ENCODE assay signal across 8 cellular contexts in genomic region chr15:25508369-25509002, GRCh38.
DNase-seq lines count a peak whose midpoint lies in the region; ATAC-seq, FAIRE-seq and TF ChIP-seq lines count a peak whose summit lies in the region.

No MANE protein-coding gene starts in this region.

- TF ChIP-seq POLR2A in H1 (IDR thresholded peaks at IDR 0.05; ENCODE audit: control extremely low read depth in 1 of 2, low read depth in 2 of 2, low read length in 2 of 2), result no peak

- H4K20me1 ChIP-seq in H1 (replicated peaks in 1 of 2; ENCODE audit: control insufficient read depth in 1 of 2, insufficient read depth in 2 of 2, low read length in 2 of 2), result no peaks in the 10 kb centered on the region

- no peaks in the 10 kb centered on the region for H3K79me2 ChIP-seq in H1 (ENCODE audit: control insufficient read depth in 1 of 2, insufficient read depth in 2 of 2, low read length in 2 of 2)

- no peak overlapping the region for H2BK120ac ChIP-seq in H1 (replicated peaks; ENCODE audit: low read depth, low read length)

- H3K56ac ChIP-seq in H1 (replicated peaks; ENCODE audit: insufficient read length, low read depth, low read length), result no peak overlapping the region

- 63% methylated on average over 3 of the region's 3 CpGs; no CpG with 5 or more reads in 1 of the 2 experiments for WGBS in H1 (ENCODE audit: extremely low coverage in 1 of 2, insufficient coverage in 1 of 2, insufficient read length in 1 of 2, insufficient replicate concordance in 2 of 2, low coverage in 1 of 2, low lambda C conversion rate in 2 of 2, missing lambda C conversion rate in 1 of 2), 2 experiments

- TF ChIP-seq RAD21 in H1 (IDR thresholded peaks at IDR 0.05 in 1 of 2, conservative IDR thresholded peaks at IDR 0.05 in 1 of 2; ENCODE audit: low read depth in 2 of 2, low read length in 2 of 2), result peak; percentile 96 to 98

- peaks cover 2% of the 10 kb centered on the region for H3K36me3 Mint-ChIP-seq in neural crest cell (ENCODE audit: low read depth)

- H3K18ac ChIP-seq in H1 (ENCODE audit: extremely low read depth, low read length), result no peak overlapping the region

- no peak overlapping the region for H3K9ac ChIP-seq in H1 (replicated peaks in 1 of 4; ENCODE audit: extremely low read depth in 1 of 4, low read depth in 3 of 4, low read length in 3 of 4)

- H2BK15ac ChIP-seq in H1 (ENCODE audit: low read length), result no peak overlapping the region

- no peaks in the 10 kb centered on the region for H3K79me1 ChIP-seq in H1 (ENCODE audit: low read depth, low read length)

- H2BK5ac ChIP-seq in H1 (ENCODE audit: low read depth, low read length), result no peak overlapping the region

- H3K27me3 Mint-ChIP-seq in neural crest cell (ENCODE audit: low read depth), result no peaks in the 10 kb centered on the region

- H3K27ac Mint-ChIP-seq in neural crest cell (ENCODE audit: unreplicated experiment), result no peak overlapping the region

- no peak overlapping the region for H4K91ac ChIP-seq in H1 (replicated peaks; ENCODE audit: insufficient read length, low read length)

- no peak overlapping the region for H3K4me2 ChIP-seq in H1 (ENCODE audit: insufficient read depth in 1 of 2, low read depth in 2 of 2, low read length in 2 of 2)

- H2BK12ac ChIP-seq in H1 (ENCODE audit: low read depth, low read length), result no peak overlapping the region

- CTCF ChIA-PET in H1 (lab: Charles Lee; ENCODE audit: partially characterized antibody), result interaction anchor here (0.6 to 8.5 kb wide), 59 partner anchors 8 to 1733 kb away, joined by 3 to 119 read pairs (median 4); no protein-coding TSS in a partner anchor

- H3K36me3 ChIP-seq in H1 (ENCODE audit: control insufficient read depth in 2 of 4, insufficient read depth in 4 of 4, low read length in 3 of 4), result no peaks in the 10 kb centered on the region

- peaks cover 4% of the 10 kb centered on the region for H3K9me3 Mint-ChIP-seq in neural crest cell

- TF ChIP-seq CTCF in H1 (IDR thresholded peaks at IDR 0.05; ENCODE audit: control extremely low read depth in 1 of 3, insufficient read depth in 1 of 3, low read depth in 1 of 3, low read length in 3 of 3), result peak in 2 of 3 experiments; percentile 61 to 76; a peak in 3 of 4 replicates
- peak; percentile 88 for TF ChIP-seq CTCF in neural crest cell (conservative IDR thresholded peaks at IDR 0.05)

- no peak overlapping the region for H2BK20ac ChIP-seq in H1 (ENCODE audit: low read length)

- no peaks in the 10 kb centered on the region for H3K27me3 ChIP-seq in H1 (replicated peaks in 1 of 4; ENCODE audit: control insufficient read depth in 3 of 4, extremely low read depth in 1 of 4, insufficient read depth in 3 of 4, low read length in 3 of 4)

- H4K5ac ChIP-seq in H1 (ENCODE audit: insufficient read length, low read depth, low read length), result no peak overlapping the region

- no peak for TF ChIP-seq EP300 in H1 (IDR thresholded peaks at IDR 0.05; ENCODE audit: borderline replicate concordance in 1 of 2, low read depth in 2 of 2, low read length in 2 of 2)

- no peaks in the 10 kb centered on the region; a peak in 1 of 4 replicates for H3K9me3 ChIP-seq in H1 (ENCODE audit: insufficient read depth in 2 of 2, low read depth in 1 of 2, low read length in 1 of 2)

- H3K23ac ChIP-seq in H1 (ENCODE audit: insufficient read length), result no peak overlapping the region

- H3K14ac ChIP-seq in H1 (ENCODE audit: insufficient read length), result no peak overlapping the region

- POLR2A ChIA-PET in H1 (lab: Charles Lee; ENCODE audit: partially characterized antibody), result interaction anchor here (1.7 kb wide), 1 partner anchor 188 kb away, joined by 4 read pairs; no protein-coding TSS in a partner anchor

- no peak overlapping the region for H3K4me3 ChIP-seq in H1 (ENCODE audit: extremely low read depth in 1 of 4, insufficient read depth in 2 of 4, low read depth in 3 of 4, low read length in 4 of 4)

- no peak for ATAC-seq in HG03039 (IDR thresholded peaks at IDR 0.05; ENCODE audit: unreplicated experiment)
- ATAC-seq in GM18498 (IDR thresholded peaks at IDR 0.05; ENCODE audit: unreplicated experiment), result no peak

- no peak overlapping the region for H2AFZ ChIP-seq in H1 (ENCODE audit: low read length)

- H2AK5ac ChIP-seq in H1 (ENCODE audit: low read depth, low read length), result no peak overlapping the region

- peak; percentile 0 to 37 for DNase-seq in NCI-H526 (lab: John Stamatoyannopoulos, UW)
- no peak for DNase-seq in NCI-H526 treated with DMSO at 0.1 percent for 48 hours (lab: John Stamatoyannopoulos, UW)
- peak; percentile 23 for DNase-seq in NCI-H1092 treated with DMSO at 0.1 percent for 48 hours (lab: John Stamatoyannopoulos, UW)
- DNase-seq in H1 (ENCODE audit: low read depth in 1 of 2, low spot score in 2 of 2), result no peak
- no peak for DNase-seq in neural crest cell (ENCODE audit: low read depth, low spot score)
- no peak for DNase-seq in DMS153 treated with DMSO at 0.1 percent for 48 hours (lab: John Stamatoyannopoulos, UW; ENCODE audit: unreplicated experiment)

- H3K4me1 Mint-ChIP-seq in neural crest cell, result peaks cover 23% of the 10 kb centered on the region

- FAIRE-seq in H1 (lab: Jason Lieb, UNC), result peak; percentile 85

- H3K23me2 ChIP-seq in H1 (ENCODE audit: low read depth, low read length), result no peaks in the 10 kb centered on the region

- peaks cover 0 to 15% (median 11%) of the 10 kb centered on the region in 4 experiments for H3K4me1 ChIP-seq in H1 (replicated peaks in 1 of 4; ENCODE audit: control insufficient read depth in 3 of 4, insufficient read depth in 4 of 4, low read length in 3 of 4)

- H3K27ac ChIP-seq in H1 (ENCODE audit: low read depth, low read length), result no peak overlapping the region

- H3K4me3 Mint-ChIP-seq in neural crest cell, result no peak overlapping the region

- no peak overlapping the region for H3K4ac ChIP-seq in H1 (replicated peaks; ENCODE audit: insufficient read length, low read depth, low read length)

- no peak overlapping the region for H4K8ac ChIP-seq in H1 (ENCODE audit: extremely low read depth, insufficient read depth, low read length)

TF ChIP-seq in H1, 55 proteins besides CTCF, POLR2A, EP300 and RAD21 (continues in another document):
- no peak for TF ChIP-seq ASH2L (IDR thresholded peaks at IDR 0.05; ENCODE audit: low read length)
- no peak for TF ChIP-seq MAFK (IDR thresholded peaks at IDR 0.05; ENCODE audit: low read depth, low read length)
- TF ChIP-seq SRF (IDR thresholded peaks at IDR 0.05; ENCODE audit: low read depth, low read length), result no peak
- no peak for TF ChIP-seq YY1 (IDR thresholded peaks at IDR 0.05; ENCODE audit: low read depth, low read length)
- TF ChIP-seq SIN3A (conservative IDR thresholded peaks at IDR 0.05 in 1 of 2, IDR thresholded peaks at IDR 0.05 in 1 of 2; ENCODE audit: low read depth in 1 of 2, low read length in 2 of 2), result no peak
- no peak for TF ChIP-seq TAF1 (IDR thresholded peaks at IDR 0.05; ENCODE audit: low read depth, low read length)
- TF ChIP-seq KDM4A (IDR thresholded peaks at IDR 0.05; ENCODE audit: low read depth, low read length, severe bottlenecking), result no peak
- TF ChIP-seq POU5F1 (IDR thresholded peaks at IDR 0.05; ENCODE audit: low read depth, low read length), result no peak
- no peak for TF ChIP-seq PHF8 (conservative IDR thresholded peaks at IDR 0.05; ENCODE audit: low read depth, low read length)
- TF ChIP-seq HDAC6 (IDR thresholded peaks at IDR 0.05; ENCODE audit: low read depth, low read length), result no peak
- no peak for TF ChIP-seq GTF2F1 (IDR thresholded peaks at IDR 0.05; ENCODE audit: borderline replicate concordance, low read depth, low read length)

Comparison
In these comparisons a context has a peak if more than half of its experiments do, and no peak if none do; other contexts are left out.
1. DNase-seq: peak in NCI-H526 (2 of 2) and NCI-H1092 treated with DMSO at 0.1 percent for 48 hours (single experiment); none in NCI-H526 treated with DMSO at 0.1 percent for 48 hours (single experiment), H1 (0 of 2), neural crest cell (single experiment) and DMS153 treated with DMSO at 0.1 percent for 48 hours (single experiment).